Comparison of ENCODE assay signal across 1 cellular context in genomic region chr4:39635023-39635422, GRCh38.
TF ChIP-seq lines count a peak whose summit lies in the region.

No MANE protein-coding gene starts in this region.

TF ChIP-seq in neural cell, 6 proteins besides CTCF, POLR2A, EP300 and RAD21:
- TF ChIP-seq TAF1 (IDR thresholded peaks at IDR 0.05; ENCODE audit: low read depth) (no peak), MXI1 (conservative IDR thresholded peaks at IDR 0.05; ENCODE audit: poor library complexity, severe bottlenecking) (no peak), SMC3 (conservative IDR thresholded peaks at IDR 0.05; ENCODE audit: poor library complexity) (no peak), EZH2 (IDR thresholded peaks at IDR 0.05; ENCODE audit: borderline replicate concordance, insufficient read depth, low read length, poor library complexity, severe bottlenecking) (no peak), POLR2AphosphoS5 (IDR thresholded peaks at IDR 0.05) (no peak), REST (IDR thresholded peaks at IDR 0.05; ENCODE audit: borderline replicate concordance) (no peak)
